In genomic region chr14:23013056-23014054, GRCh38 we compare ENCODE assay signal across 1 cellular context.
TF ChIP-seq lines count a peak whose summit lies in the region.

No MANE protein-coding gene starts in this region.

TF ChIP-seq in K562, 482 proteins besides CTCF, POLR2A, EP300 and RAD21:
- TF ChIP-seq NR2F6 (CRISPR knock-in tag; IDR thresholded peaks at IDR 0.05) (no peak), MEIS2 (IDR thresholded peaks at IDR 0.05; ENCODE audit: partially characterized antibody) (peak; percentile 4)
